ENCODE assay signal across 8 cellular contexts in genomic region chr10:119595134-119595714, GRCh38. TPM values are rescaled to one million over a fixed set of nuclear protein-coding genes. Genes with fewer than 3 reads are reported as not detected.
A peak's percentile ranks its signal among the peaks of the same experiment; 100 is the strongest.
DNase-seq lines count a peak whose midpoint lies in the region; ATAC-seq and TF ChIP-seq lines count a peak whose summit lies in the region.

No MANE protein-coding gene starts in this region.

- TF ChIP-seq CTCF in AG04449 (IDR thresholded peaks at IDR 0.05; ENCODE audit: insufficient read depth, low read length, missing control alignments) = no peak
- no peak for TF ChIP-seq CTCF in astrocyte of the spinal cord (IDR thresholded peaks at IDR 0.05; ENCODE audit: low read depth, low read length)
- TF ChIP-seq CTCF in lower lobe of right lung (IDR thresholded peaks at IDR 0.05) = no peak

- ATAC-seq in lower lobe of right lung (no peak), HG02884 (IDR thresholded peaks at IDR 0.05; ENCODE audit: unreplicated experiment) (no peak), HG03108 (IDR thresholded peaks at IDR 0.05; ENCODE audit: unreplicated experiment) (no peak), HG03354 (IDR thresholded peaks at IDR 0.05; ENCODE audit: poor library complexity, severe bottlenecking, unreplicated experiment) (no peak)
- no peak for ATAC-seq in activated CD4-positive, CD25-positive, alpha-beta regulatory T cell treated with anti-CD3 and anti-CD28 coated beads, Interleukin-2, amount 50 U/mL, for 24 hours

- CTCF ChIA-PET in AG04449 (lab: Yijun Ruan, JAX) = interaction anchor here (0.6 to 2.3 kb wide), 5 partner anchors 12 to 396 kb away, joined by 3 to 8 read pairs (median 3); no protein-coding TSS in a partner anchor

- in situ Hi-C loops in astrocyte of the spinal cord (cut with HindIII; ENCODE audit: low sequenced_read_pairs) = no loop called here

- peaks cover 9% of the 10 kb centered on the region for H3K36me3 ChIP-seq in lower lobe of right lung

- POLR2A ChIA-PET in AG04449 (lab: Yijun Ruan, JAX) = interaction anchor here (0.6 to 1.6 kb wide), 5 partner anchors 24 to 396 kb away, joined by 3 to 7 read pairs (median 5); partner anchors contain the start of genes BAG3, GRK5 and RGS10

- H3K4me1 ChIP-seq in lower lobe of right lung = peaks cover 49% of the 10 kb centered on the region

- peak overlapping the region; percentile 96 for H3K27ac ChIP-seq in lower lobe of right lung

- no peaks in the 10 kb centered on the region for H3K9me3 ChIP-seq in lower lobe of right lung

- H3K4me3 ChIP-seq in AG04449 (ENCODE audit: low read depth, low read length) = peak overlapping the region; percentile 95
- peak overlapping the region; percentile 90 for H3K4me3 ChIP-seq in astrocyte of the spinal cord (ENCODE audit: low read depth, low read length)
- H3K4me3 ChIP-seq in lower lobe of right lung = peak overlapping the region; percentile 95

- intact Hi-C loops in lower lobe of right lung (cut with DNase I) = no loop called here

- DNase-seq in AG04449 (ENCODE audit: low read depth, low spot score) (no peak), HS-5 (ENCODE audit: low read depth) (peak; percentile 41), astrocyte of the spinal cord (ENCODE audit: low read depth, low spot score) (peak; percentile 47), lower lobe of right lung (no peak)

- no peaks in the 10 kb centered on the region for H3K27me3 ChIP-seq in lower lobe of right lung (ENCODE audit: low read depth)

RNA-seq across cellular contexts. Expression of gene TIAL1, which starts 1.5 kb away (rescaled TPM):
- 99.0 TPM for total RNA-seq in lower lobe of right lung

RNA-seq across cellular contexts. Expression of gene RGS10, which starts 52.7 kb away (rescaled TPM):
- 47.3 TPM for total RNA-seq in lower lobe of right lung

RNA-seq across cellular contexts. Expression of gene BAG3, which starts 56.0 kb away (rescaled TPM):
- 30.2 TPM for total RNA-seq in lower lobe of right lung

Comparison
In these comparisons a context has a peak if more than half of its experiments do, and no peak if none do; other contexts are left out.
1. DNase-seq: peak in HS-5 (single experiment) and astrocyte of the spinal cord (single experiment); none in AG04449 (single experiment) and lower lobe of right lung (single experiment).
2. Peak in every context shown above with its lines, with median percentiles within 50 percentile points of each other: H3K4me3 ChIP-seq.